In the genomic region with DNA sequence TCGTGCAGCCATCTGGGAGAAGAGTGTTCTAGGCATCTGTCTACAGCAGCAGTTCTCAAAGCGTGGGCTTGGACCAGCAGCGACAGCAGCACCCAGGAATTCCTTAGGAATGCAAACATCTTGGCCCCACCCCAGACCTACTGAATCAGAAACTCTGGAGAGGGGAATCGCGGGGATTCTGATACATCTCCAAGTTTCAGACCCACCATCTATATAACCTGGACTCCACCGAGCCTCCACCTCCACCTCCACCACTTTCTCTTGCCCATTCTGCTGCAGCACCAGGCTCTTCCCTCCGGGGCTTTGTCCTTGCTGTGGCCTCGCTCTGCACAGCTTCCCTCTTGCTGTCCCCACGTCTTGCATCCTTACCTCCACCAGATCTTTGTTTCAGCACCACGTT, we compare ENCODE assay signal across 27 cellular contexts.
DNase-seq lines count a peak whose midpoint lies in the region; ATAC-seq, FAIRE-seq and TF ChIP-seq lines count a peak whose summit lies in the region.
"Had no signal": no experiment of that assay in that cellular context is flagged by ENCODE, and none has a peak within 500 bp of the region (broad histone marks: within the 10 kb centered on the region; RNA-seq: fewer than 3 reads in every experiment).

No MANE protein-coding gene starts in this region.

- H3K79me2 ChIP-seq in SK-N-SH (ENCODE audit: insufficient read depth) (no peaks in the 10 kb centered on the region), PC-3 (ENCODE audit: low read length) (no peaks in the 10 kb centered on the region)
- H3K79me2 ChIP-seq: parathyroid adenoma had no signal

- H3K36me3 ChIP-seq in SK-N-SH (replicated peaks in 1 of 2; ENCODE audit: control insufficient read depth in 1 of 2, insufficient read depth in 2 of 2, low read length in 1 of 2) (no peaks in the 10 kb centered on the region), PC-3 (ENCODE audit: low read depth, low read length) (no peaks in the 10 kb centered on the region)
- H3K36me3 ChIP-seq: cardiac muscle cell, esophagus muscularis mucosa, HAP-1, left ventricle myocardium inferior, spleen, tibial nerve had no signal

- H3K27ac ChIP-seq in SK-N-SH (ENCODE audit: low read depth in 2 of 2, low read length in 1 of 2) (no peak overlapping the region), PC-3 (ENCODE audit: low read length) (no peak overlapping the region)
- H3K27ac ChIP-seq: cardiac muscle cell, esophagus muscularis mucosa, left ventricle myocardium inferior, parathyroid adenoma, PC-9, spleen, tibial nerve had no signal

- H4K20me1 ChIP-seq in SK-N-SH (ENCODE audit: insufficient read depth) = no peaks in the 10 kb centered on the region
- H4K20me1 ChIP-seq in PC-3 (ENCODE audit: low read length) = no peaks in the 10 kb centered on the region

- no peak overlapping the region for H3K4me3 ChIP-seq in SK-N-SH (ENCODE audit: low read depth in 2 of 2, low read length in 1 of 2)
- no peak overlapping the region for H3K4me3 ChIP-seq in PC-3 (ENCODE audit: low read length)
- H3K4me3 ChIP-seq in fibroblast of villous mesenchyme (ENCODE audit: low read depth, low read length) = no peak overlapping the region
- H3K4me3 ChIP-seq: cardiac muscle cell, esophagus muscularis mucosa, HAP-1, left ventricle myocardium inferior, PC-9, spleen, tibial nerve had no signal

- TF ChIP-seq CTCF in SK-N-SH (IDR thresholded peaks at IDR 0.05) (no peak), PC-3 (conservative IDR thresholded peaks at IDR 0.05; ENCODE audit: low read depth, low read length) (no peak), fibroblast of villous mesenchyme (IDR thresholded peaks at IDR 0.05; ENCODE audit: insufficient read depth, low read depth, low read length) (no peak)

- no peak for FAIRE-seq in urothelium cell line (lab: Jason Lieb, UNC)
- FAIRE-seq: HepG2 had no signal

- H3K27me3 ChIP-seq in SK-N-SH (ENCODE audit: insufficient read depth) (no peaks in the 10 kb centered on the region; the same call in 1 of the 2 replicates), PC-3 (ENCODE audit: low read length) (no peaks in the 10 kb centered on the region)
- H3K27me3 ChIP-seq: cardiac muscle cell, esophagus muscularis mucosa, spleen, tibial nerve had no signal

- H3F3A ChIP-seq in SK-N-SH (replicated peaks; ENCODE audit: insufficient read depth) (no peaks in the 10 kb centered on the region), PC-3 (ENCODE audit: low read length, unreplicated experiment) (no peaks in the 10 kb centered on the region)

- BruUV-seq in PC-3 (replicated peaks; lab: Mats Ljungman, UMichigan) = no TSS peak

- CTCF ChIA-PET in SK-N-SH (lab: Yijun Ruan, JAX) (no interaction called here), PC-3 (lab: Charles Lee) (no interaction called here)

- DNase-seq in SK-N-SH (no peak), PC-3 (peak; percentile 39), fibroblast of villous mesenchyme (ENCODE audit: low read depth) (peak; percentile 13), urothelium cell line (ENCODE audit: low spot score) (peak; percentile 57), putamen (ENCODE audit: low spot score) (no peak)
- no peak for DNase-seq in activated CD8-positive, alpha-beta memory T cell treated with anti-CD3 and anti-CD28 coated beads for 24 hours
- DNase-seq: 8988T; activated CD4-positive, alpha-beta memory T cell treated with anti-CD3 and anti-CD28 coated beads for 36 hours; activated T-cell treated with anti-CD3 and anti-CD28 coated beads, Interleukin-2, amount 50 U/mL, for 4 hours; CD4-positive, alpha-beta T cell; GDM1; left ventricle myocardium inferior; MV-4-11; NCI-H2081 treated with DMSO at 0.1 percent for 48 hours; NCI-H69; spleen had no signal

- intact Hi-C loops in PC-3 (cut with micrococcal nuclease) = no loop called here

- H3K9me2 ChIP-seq in SK-N-SH (no peaks in the 10 kb centered on the region), PC-3 (replicated peaks; ENCODE audit: low read length) (no peaks in the 10 kb centered on the region)

- H3K4me2 ChIP-seq in SK-N-SH (no peak overlapping the region), PC-3 (ENCODE audit: low read length) (no peak overlapping the region)
- H3K4me2 ChIP-seq: PC-9 had no signal

- no peak overlapping the region for H3K9ac ChIP-seq in SK-N-SH
- H3K9ac ChIP-seq in PC-3 (ENCODE audit: low read length) = no peak overlapping the region
- H3K9ac ChIP-seq: parathyroid adenoma had no signal

- H3K9me3 ChIP-seq in SK-N-SH = no peaks in the 10 kb centered on the region
- no peaks in the 10 kb centered on the region for H3K9me3 ChIP-seq in PC-3 (ENCODE audit: low read length)
- H3K9me3 ChIP-seq: esophagus muscularis mucosa, left ventricle myocardium inferior, spleen, tibial nerve had no signal

- WGBS in SK-N-SH (ENCODE audit: low lambda C conversion rate) = 71% methylated on average over 10 of the region's 10 CpGs

- TF ChIP-seq RAD21 in SK-N-SH (IDR thresholded peaks at IDR 0.05; ENCODE audit: low read length) = no peak

- TF ChIP-seq EP300 in SK-N-SH (IDR thresholded peaks at IDR 0.05; ENCODE audit: borderline replicate concordance in 1 of 2, low read depth in 1 of 2, low read length in 1 of 2) = no peak

- POLR2A ChIA-PET in SK-N-SH (lab: Yijun Ruan, JAX) (no interaction called here), PC-3 (lab: Charles Lee; ENCODE audit: unreplicated experiment) (no interaction called here)

- no peak overlapping the region for H2AFZ ChIP-seq in SK-N-SH (ENCODE audit: low read depth)
- H2AFZ ChIP-seq in PC-3 (ENCODE audit: low read length) = no peak overlapping the region
- H2AFZ ChIP-seq: parathyroid adenoma, PC-9 had no signal

- ATAC-seq in SK-N-SH treated with all-trans-retinoic acid at 6 μM for 48 hours (peak; percentile 36; the same call in 1 of the 3 replicates), PC-3 (no peak), HG03196 (IDR thresholded peaks at IDR 0.05; ENCODE audit: unreplicated experiment) (no peak)
- ATAC-seq: activated naive CD4-positive, alpha-beta T cell treated with anti-CD3 and anti-CD28 coated beads, Interleukin-2, amount 50 U/mL, for 72 hours; activated T-cell treated with anti-CD3 and anti-CD28 coated beads, Interleukin-2, amount 50 U/mL, for 4 hours; HepG2; stimulated activated effector memory CD8-positive, alpha-beta T cell treated with anti-CD3 and anti-CD28 coated beads, Interleukin-12 subunit alpha, Interleukin-12 subunit beta, amount 100 ng/mL, for 72 hours had no signal

- H3K4me1 ChIP-seq in SK-N-SH (ENCODE audit: control insufficient read depth in 1 of 2, insufficient read depth in 2 of 2, low read depth in 1 of 2, low read length in 1 of 2) (peaks cover 0 to 3% of the 10 kb centered on the region in 2 experiments; a peak in 1 of 4 replicates), PC-3 (ENCODE audit: insufficient read depth, low read length) (no peaks in the 10 kb centered on the region)
- H3K4me1 ChIP-seq: HAP-1, left ventricle myocardium inferior, parathyroid adenoma, spleen, tibial nerve had no signal

TF ChIP-seq in SK-N-SH treated with all-trans-retinoic acid at 6 μM for 48 hours, 23 proteins besides CTCF, POLR2A, EP300 and RAD21:
- no peak for TF ChIP-seq ESRRG (CRISPR knock-in tag; IDR thresholded peaks at IDR 0.05)
- no peak for TF ChIP-seq RARB (CRISPR knock-in tag; IDR thresholded peaks at IDR 0.05)
- no peak for TF ChIP-seq ARNTL (CRISPR knock-in tag; IDR thresholded peaks at IDR 0.05; ENCODE audit: borderline replicate concordance, low read depth)

TF ChIP-seq in SK-N-SH, 30 proteins besides CTCF, POLR2A, EP300 and RAD21:
- no peak for TF ChIP-seq FOXJ3 (CRISPR knock-in tag; IDR thresholded peaks at IDR 0.05)
- TF ChIP-seq, protein P1, sequence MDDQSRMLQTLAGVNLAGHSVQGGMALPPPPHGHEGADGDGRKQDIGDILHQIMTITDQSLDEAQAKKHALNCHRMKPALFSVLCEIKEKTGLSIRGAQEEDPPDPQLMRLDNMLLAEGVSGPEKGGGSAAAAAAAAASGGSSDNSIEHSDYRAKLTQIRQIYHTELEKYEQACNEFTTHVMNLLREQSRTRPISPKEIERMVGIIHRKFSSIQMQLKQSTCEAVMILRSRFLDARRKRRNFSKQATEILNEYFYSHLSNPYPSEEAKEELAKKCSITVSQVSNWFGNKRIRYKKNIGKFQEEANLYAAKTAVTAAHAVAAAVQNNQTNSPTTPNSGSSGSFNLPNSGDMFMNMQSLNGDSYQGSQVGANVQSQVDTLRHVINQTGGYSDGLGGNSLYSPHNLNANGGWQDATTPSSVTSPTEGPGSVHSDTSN (IDR thresholded peaks at IDR 0.05) = no peak
- no peak for TF ChIP-seq SMC3 (IDR thresholded peaks at IDR 0.05; ENCODE audit: low read depth, low read length)
- no peak for TF ChIP-seq RXRA (IDR thresholded peaks at IDR 0.05; ENCODE audit: borderline replicate concordance, low read depth)
- TF ChIP-seq USF1 (IDR thresholded peaks at IDR 0.05; ENCODE audit: borderline replicate concordance, low read depth) = no peak
- no peak for TF ChIP-seq GABPA (IDR thresholded peaks at IDR 0.05; ENCODE audit: low read depth)
- no peak for TF ChIP-seq SIN3A (IDR thresholded peaks at IDR 0.05; ENCODE audit: borderline replicate concordance, low read depth, low read length)
- no peak for TF ChIP-seq NFIC (IDR thresholded peaks at IDR 0.05; ENCODE audit: borderline replicate concordance)
- no peak for TF ChIP-seq JUND (IDR thresholded peaks at IDR 0.05)
- TF ChIP-seq POLR2AphosphoS5 (IDR thresholded peaks at IDR 0.05; ENCODE audit: low read depth, low read length) = no peak
- TF ChIP-seq RCOR1 (IDR thresholded peaks at IDR 0.05; ENCODE audit: low read length) = no peak
- TF ChIP-seq MAX (IDR thresholded peaks at IDR 0.05; ENCODE audit: low read depth) = no peak
- TF ChIP-seq TEAD4 (IDR thresholded peaks at IDR 0.05; ENCODE audit: borderline replicate concordance, insufficient read depth) = no peak
- TF ChIP-seq MXI1 (IDR thresholded peaks at IDR 0.05; ENCODE audit: low read depth, low read length) = no peak
- no peak for TF ChIP-seq EZH2phosphoT487 (IDR thresholded peaks at IDR 0.05; ENCODE audit: borderline replicate concordance, low read depth)
- TF ChIP-seq NRF1 (IDR thresholded peaks at IDR 0.05; ENCODE audit: low read depth, low read length) = no peak
- TF ChIP-seq ELF1 (IDR thresholded peaks at IDR 0.05) = no peak
- no peak for TF ChIP-seq TAF1 (IDR thresholded peaks at IDR 0.05; ENCODE audit: borderline replicate concordance, low read depth, low read length)
- no peak for TF ChIP-seq RFX5 (IDR thresholded peaks at IDR 0.05; ENCODE audit: low read length)

Comparison
In these comparisons a context has a peak if more than half of its experiments do, and no peak if none do; other contexts are left out.
1. DNase-seq: peak in PC-3 (single experiment), fibroblast of villous mesenchyme (single experiment) and urothelium cell line (single experiment); none in SK-N-SH (single experiment), putamen (single experiment) and activated CD8-positive, alpha-beta memory T cell treated with anti-CD3 and anti-CD28 coated beads for 24 hours (single experiment).